ENCODE assay signal across 31 cellular contexts in genomic region chr4:101753702-101754101, GRCh38. TPM values are rescaled to one million over a fixed set of nuclear protein-coding genes. Genes with fewer than 3 reads are reported as not detected.
DNase-seq lines count a peak whose midpoint lies in the region; FAIRE-seq and TF ChIP-seq lines count a peak whose summit lies in the region.
"Had no signal": no experiment of that assay in that cellular context is flagged by ENCODE, and none has a peak within 500 bp of the region (broad histone marks: within the 10 kb centered on the region; RNA-seq: fewer than 3 reads in every experiment).

No MANE protein-coding gene starts in this region.

- H3K36me3 ChIP-seq in astrocyte (ENCODE audit: insufficient read depth, low read length) (no peaks in the 10 kb centered on the region), vagina (no peaks in the 10 kb centered on the region), adrenal gland (replicated peaks in 1 of 2) (no peaks in the 10 kb centered on the region), H7 (replicated peaks; ENCODE audit: control insufficient read depth, insufficient read depth, low read length) (no peaks in the 10 kb centered on the region)
- H3K36me3 ChIP-seq: BLaER1 treated with 17β-estradiol and CSF1 and Interleukin-3, amounts not matched to agents 10 nM and 100 nM had no signal

- no peaks in the 10 kb centered on the region for H3K9me3 ChIP-seq in astrocyte (ENCODE audit: insufficient read depth, low read depth, low read length)
- H3K9me3 ChIP-seq in vagina = no peaks in the 10 kb centered on the region
- H3K9me3 ChIP-seq in adrenal gland (replicated peaks in 1 of 3) = no peaks in the 10 kb centered on the region
- H3K9me3 ChIP-seq: Caco-2 had no signal

- intact Hi-C loops in vagina (cut with DNase I) (no loop called here), adrenal gland (cut with DNase I) (no loop called here)

- H3K27ac Mint-ChIP-seq in astrocyte (ENCODE audit: unreplicated experiment) = no peak overlapping the region
- H3K27ac Mint-ChIP-seq: activated naive CD8-positive, alpha-beta T cell treated with anti-CD3 and anti-CD28 coated beads, Interleukin-2, amount 50 U/mL, for 24 hours; stimulated activated naive B cell treated with anti-CD40 and anti-IgM and Interleukin-4, amounts not matched to agents 10 μg/mL and 1 μg/mL and 100 μg/mL, for 72 hours; T-helper 2 cell treated with Interferon-gamma antibody and Interleukin-4, amounts not matched to agents 5 μg/mL and 100 μg/mL, for 36 hours had no signal

- peaks cover 2% of the 10 kb centered on the region for H3K36me3 Mint-ChIP-seq in astrocyte (ENCODE audit: low read depth, unreplicated experiment)

- H3K4me1 ChIP-seq in astrocyte (ENCODE audit: insufficient read depth, low read length) (no peaks in the 10 kb centered on the region), vagina (no peaks in the 10 kb centered on the region), adrenal gland (replicated peaks in 1 of 2) (no peaks in the 10 kb centered on the region)
- H3K4me1 ChIP-seq: BLaER1 treated with 17β-estradiol and CSF1 and Interleukin-3, amounts not matched to agents 10 nM and 100 nM; Caco-2 had no signal

- TF ChIP-seq POLR2A in vagina (IDR thresholded peaks at IDR 0.05) = no peak
- TF ChIP-seq POLR2A in adrenal gland (IDR thresholded peaks at IDR 0.05) = no peak

- H4K20me1 ChIP-seq in astrocyte (ENCODE audit: insufficient read depth, low read length) = no peaks in the 10 kb centered on the region
- H4K20me1 ChIP-seq: BLaER1 treated with 17β-estradiol and CSF1 and Interleukin-3, amounts not matched to agents 10 nM and 100 nM had no signal

- H3K4me1 Mint-ChIP-seq in astrocyte (ENCODE audit: low read depth, unreplicated experiment) = no peaks in the 10 kb centered on the region

- no peak for FAIRE-seq in astrocyte (lab: Jason Lieb, UNC)
- FAIRE-seq: RCC 7860 had no signal

- no peaks in the 10 kb centered on the region for H3K9me3 Mint-ChIP-seq in astrocyte (ENCODE audit: unreplicated experiment)
- H3K9me3 Mint-ChIP-seq: activated naive CD8-positive, alpha-beta T cell treated with anti-CD3 and anti-CD28 coated beads, Interleukin-2, amount 50 U/mL, for 24 hours; T-helper 2 cell treated with Interferon-gamma antibody and Interleukin-4, amounts not matched to agents 5 μg/mL and 100 μg/mL, for 36 hours had no signal

- TF ChIP-seq CTCF in astrocyte (IDR thresholded peaks at IDR 0.05; ENCODE audit: insufficient read depth, low read depth, low read length) (no peak), fibroblast of villous mesenchyme (IDR thresholded peaks at IDR 0.05; ENCODE audit: insufficient read depth, low read depth, low read length) (no peak), vagina (IDR thresholded peaks at IDR 0.05) (no peak), adrenal gland (IDR thresholded peaks at IDR 0.05) (no peak)

- DNase-seq in NCI-H2171 treated with DMSO at 0.1 percent for 48 hours (lab: John Stamatoyannopoulos, UW) (peak; percentile 62), NCI-H2171 (lab: John Stamatoyannopoulos, UW) (no peak), astrocyte (ENCODE audit: low read depth) (peak; percentile 25), fibroblast of villous mesenchyme (ENCODE audit: low read depth) (peak; percentile 68), vagina (ENCODE audit: extremely low spot score in 2 of 2) (no peak), adrenal gland (no peak), H7 (no peak)
- DNase-seq in activated CD8-positive, alpha-beta memory T cell treated with anti-CD3 and anti-CD28 coated beads, Interleukin-2, amount 50 U/mL, for 48 hours = no peak
- DNase-seq: activated CD4-positive, alpha-beta T cell treated with anti-CD3 and anti-CD28 coated beads, Interleukin-2, amount 50 U/mL, for 48 hours; activated gamma-delta T cell; activated naive CD8-positive, alpha-beta T cell treated with anti-CD3 and anti-CD28 coated beads, Interleukin-2, amount 50 U/mL, for 24 hours; Caco-2; caudate nucleus; DMS79 treated with DMSO at 0.1 percent for 48 hours; dorsolateral prefrontal cortex; GOT3; naive B cell; NCI-H1436; NCI-H2107; NCI-H526 treated with DMSO at 0.1 percent for 48 hours; nucleus accumbens; stimulated activated CD4-positive, alpha-beta T cell treated with anti-CD3 and anti-CD28 coated beads, Interleukin-2, amount 100 ng/mL, for 48 hours; stimulated activated naive B cell treated with anti-CD40 and anti-IgM and Interleukin-4, amounts not matched to agents 10 μg/mL and 1 μg/mL and 100 μg/mL, for 72 hours had no signal

- no peak overlapping the region for H3K4me3 ChIP-seq in astrocyte (ENCODE audit: insufficient read depth, low read depth, low read length)
- H3K4me3 ChIP-seq in fibroblast of villous mesenchyme (ENCODE audit: low read depth, low read length) = no peak overlapping the region
- H3K4me3 ChIP-seq in vagina = no peak overlapping the region
- H3K4me3 ChIP-seq in adrenal gland = no peak overlapping the region
- H3K4me3 ChIP-seq in H7 (ENCODE audit: insufficient read depth, low read depth, low read length) = no peak overlapping the region
- H3K4me3 ChIP-seq: BLaER1 treated with 17β-estradiol and CSF1 and Interleukin-3, amounts not matched to agents 10 nM and 100 nM; dorsolateral prefrontal cortex had no signal

- no peak overlapping the region for H3K9ac ChIP-seq in astrocyte (ENCODE audit: low read length)
- H3K9ac ChIP-seq: BLaER1 treated with 17β-estradiol and CSF1 and Interleukin-3, amounts not matched to agents 10 nM and 100 nM had no signal

- 50 to 61% (median 55%) methylated on average over 2 of the region's 2 CpGs for WGBS in adrenal gland, 4 donors

- no peak overlapping the region for H3K4me2 ChIP-seq in astrocyte (ENCODE audit: low read length)
- H3K4me2 ChIP-seq: BLaER1 treated with 17β-estradiol and CSF1 and Interleukin-3, amounts not matched to agents 10 nM and 100 nM had no signal

- H3K4me3 Mint-ChIP-seq in astrocyte (ENCODE audit: unreplicated experiment) = no peak overlapping the region
- H3K4me3 Mint-ChIP-seq: activated naive CD8-positive, alpha-beta T cell treated with anti-CD3 and anti-CD28 coated beads, Interleukin-2, amount 50 U/mL, for 24 hours; naive B cell; stimulated activated naive B cell treated with anti-CD40 and anti-IgM and Interleukin-4, amounts not matched to agents 10 μg/mL and 1 μg/mL and 100 μg/mL, for 72 hours; T-helper 2 cell treated with Interferon-gamma antibody and Interleukin-4, amounts not matched to agents 5 μg/mL and 100 μg/mL, for 36 hours had no signal

- no peaks in the 10 kb centered on the region for H3K27me3 Mint-ChIP-seq in astrocyte (ENCODE audit: low read depth, unreplicated experiment)
- H3K27me3 Mint-ChIP-seq: activated naive CD8-positive, alpha-beta T cell treated with anti-CD3 and anti-CD28 coated beads, Interleukin-2, amount 50 U/mL, for 24 hours; naive B cell; stimulated activated naive B cell treated with anti-CD40 and anti-IgM and Interleukin-4, amounts not matched to agents 10 μg/mL and 1 μg/mL and 100 μg/mL, for 72 hours had no signal

- H3K79me2 ChIP-seq in astrocyte (ENCODE audit: insufficient read depth, low read length) = no peaks in the 10 kb centered on the region

- H3K27ac ChIP-seq in astrocyte (ENCODE audit: low read depth, low read length) (no peak overlapping the region), vagina (no peak overlapping the region), adrenal gland (no peak overlapping the region)
- H3K27ac ChIP-seq: 22Rv1; BLaER1 treated with 17β-estradiol and CSF1 and Interleukin-3, amounts not matched to agents 10 nM and 100 nM; dorsolateral prefrontal cortex; epithelial cell of prostate had no signal

- H2AFZ ChIP-seq in astrocyte (ENCODE audit: low read depth, low read length) = no peak overlapping the region

- H3K27me3 ChIP-seq in astrocyte (ENCODE audit: insufficient read depth, low read length) = no peaks in the 10 kb centered on the region
- H3K27me3 ChIP-seq in vagina = no peaks in the 10 kb centered on the region
- H3K27me3 ChIP-seq in adrenal gland = no peaks in the 10 kb centered on the region
- no peaks in the 10 kb centered on the region for H3K27me3 ChIP-seq in H7 (ENCODE audit: control insufficient read depth, insufficient read depth, low read length)
- H3K27me3 ChIP-seq: BLaER1 treated with 17β-estradiol and CSF1 and Interleukin-3, amounts not matched to agents 10 nM and 100 nM; dorsolateral prefrontal cortex had no signal

RNA-seq across cellular contexts. Expression of gene BANK1, which starts 36.8 kb away (rescaled TPM):
- total RNA-seq in astrocyte (1.3 and 2.0 TPM in 2 replicates), fibroblast of villous mesenchyme (0.32 and 0.86 TPM in 2 replicates), vagina (1.5 TPM), adrenal gland (10 to 100 TPM in 1 of 8 donors, 1 to 10 TPM in 7; 1.5 to 10.3 (median 5.9) TPM)
- 1 to 10 TPM; 2.7 to 6.0 (median 4.0) TPM for polyA plus RNA-seq in adrenal gland
- total RNA-seq in H7 (2014; rRNA removed; shearing (Covaris generic)) = 1.3 TPM in 1 of 2 replicates, not detected in the other
- total RNA-seq: lung microvascular endothelial cell, MCF 10A, SK-MEL-5 had no signal

Comparison
In these comparisons a context has a peak if more than half of its experiments do, and no peak if none do; other contexts are left out.
1. DNase-seq: peak in NCI-H2171 treated with DMSO at 0.1 percent for 48 hours (single experiment), astrocyte (single experiment) and fibroblast of villous mesenchyme (single experiment); none in NCI-H2171 (single experiment), vagina (0 of 2), adrenal gland (0 of 7), activated CD8-positive, alpha-beta memory T cell treated with anti-CD3 and anti-CD28 coated beads, Interleukin-2, amount 50 U/mL, for 48 hours (single experiment) and H7 (single experiment).